Comparison of ENCODE assay signal across 8 cellular contexts in genomic region chr3:197599089-197599765, GRCh38. TPM values are rescaled to one million over a fixed set of nuclear protein-coding genes. Genes with fewer than 3 reads are reported as not detected.
DNase-seq lines count a peak whose midpoint lies in the region; ATAC-seq, FAIRE-seq and TF ChIP-seq lines count a peak whose summit lies in the region.

No MANE protein-coding gene starts in this region.

- H3K4me2 ChIP-seq in K562 (ENCODE audit: insufficient read depth, low read length), result 0 out of 2 replicates have a peak overlapping the region, but pooled peaks have one; percentile 43

- no peaks in the 10 kb centered on the region for H4K20me1 ChIP-seq in K562 (replicated peaks; ENCODE audit: control insufficient read depth, insufficient read depth, low read length)

- no peaks in the 10 kb centered on the region for H3K9me1 ChIP-seq in K562 (ENCODE audit: control insufficient read depth, insufficient read depth, low read length)

- H3K27ac ChIP-seq in K562 (ENCODE audit: extremely low read depth, low read depth, low read length) (no peak overlapping the region), iPS-18a (ENCODE audit: low read length) (no peak overlapping the region)

- 28% methylated on average over 22 of the region's 22 CpGs for WGBS in K562 (ENCODE audit: insufficient coverage, low coverage, missing lambda C conversion rate)

- intact Hi-C loops in K562 (cut with micrococcal nuclease), result loop anchor here (1.0 to 10.0 kb wide), 4 partner anchors 52 to 306 kb away; no protein-coding TSS in a partner anchor

- ATAC-seq in HG02610 (IDR thresholded peaks at IDR 0.05; ENCODE audit: unreplicated experiment) (peak; percentile 81), K562 (peak; percentile 99), HG02763 (IDR thresholded peaks at IDR 0.05; ENCODE audit: unreplicated experiment) (no peak)

- in situ Hi-C loops in K562 (cut with MboI), result loop anchor here (10.0 kb wide), 1 partner anchor 76 kb away; no protein-coding TSS in a partner anchor

- no TSS peak for BruUV-seq in K562 (replicated peaks; lab: Mats Ljungman, UMichigan)

- peak; percentile 83 for FAIRE-seq in K562 (lab: Jason Lieb, UNC)

- TF ChIP-seq RAD21 in K562 (CRISPR knock-in tag; conservative IDR thresholded peaks at IDR 0.05 in 1 of 2, IDR thresholded peaks at IDR 0.05 in 1 of 2), result peak; percentile 77 to 91

- H3K79me2 ChIP-seq in K562 (ENCODE audit: control insufficient read depth, insufficient read depth, low read length), result no peaks in the 10 kb centered on the region

- H3K9me3 ChIP-seq in K562 (replicated peaks; ENCODE audit: control insufficient read depth, insufficient read depth, low read depth, low read length), result no peaks in the 10 kb centered on the region
- H3K9me3 ChIP-seq in iPS-18a (ENCODE audit: control insufficient read depth, low read depth, low read length), result no peaks in the 10 kb centered on the region

- CTCF ChIA-PET in K562 (lab: Yijun Ruan, JAX; ENCODE audit: low intra/inter-chr PET ratio), result no interaction called here

- POLR2A ChIA-PET in K562 (lab: Yijun Ruan, JAX), result interaction anchor here (0.7 to 1.5 kb wide), 4 partner anchors 8 to 15 kb away, joined by 3 to 5 read pairs (median 4); no protein-coding TSS in a partner anchor

- H3K4me3 ChIP-seq in K562, result no peak overlapping the region
- peak overlapping the region; percentile 35 for H3K4me3 ChIP-seq in iPS-18a (ENCODE audit: low read length)

- H2AFZ ChIP-seq in K562 (ENCODE audit: low read depth, low read length), result peak overlapping the region; percentile 56

- peak; percentile 89 to 93 (median 93) for TF ChIP-seq CTCF in K562 (IDR thresholded peaks at IDR 0.05 in 2 of 3, conservative IDR thresholded peaks at IDR 0.05 in 1 of 3; ENCODE audit: insufficient read depth in 2 of 3, low read depth in 1 of 3, low read length in 3 of 3)

- DNase-seq in GM03348 (ENCODE audit: low spot score) (peak; percentile 92), SK-N-DZ (ENCODE audit: low spot score) (peak; percentile 88), K562 (ENCODE audit: extremely low read depth in 1 of 4, low spot score in 3 of 4) (peak; percentile 79 to 86 (median 83)), NCI-H526 treated with DMSO at 0.1 percent for 48 hours (lab: John Stamatoyannopoulos, UW) (no peak)
- peak; percentile 65 to 83 (median 67) for DNase-seq in stimulated activated CD4-positive, alpha-beta T cell treated with anti-CD3 and anti-CD28 coated beads, Interleukin-12 subunit alpha, Interleukin-12 subunit beta, amount 100 ng/mL, for 48 hours (ENCODE audit: low read depth in 2 of 3, low spot score in 1 of 3)

- H3K27me3 ChIP-seq in K562 (ENCODE audit: control insufficient read depth in 2 of 2, insufficient read depth in 2 of 2, low read length in 2 of 2) (no peaks in the 10 kb centered on the region), iPS-18a (ENCODE audit: control insufficient read depth, insufficient read depth, low read length) (no peaks in the 10 kb centered on the region)

- no peak for TF ChIP-seq POLR2A in K562 (conservative IDR thresholded peaks at IDR 0.05)

- TF ChIP-seq EP300 in K562 (IDR thresholded peaks at IDR 0.05; ENCODE audit: low read length), result no peak

- peaks cover 10 to 24% of the 10 kb centered on the region in 2 experiments; a peak in 4 of 5 replicates for H3K4me1 ChIP-seq in K562 (replicated peaks in 1 of 2; ENCODE audit: control insufficient read depth in 2 of 2, insufficient read depth in 2 of 2, low read length in 2 of 2)
- peaks cover 6% of the 10 kb centered on the region for H3K4me1 ChIP-seq in iPS-18a (ENCODE audit: control insufficient read depth, low read depth, low read length)

- peak overlapping the region in 1 of 2 experiments; percentile 15; a peak in 1 of 4 replicates for H3K9ac ChIP-seq in K562 (ENCODE audit: insufficient read depth in 1 of 2, low read depth in 2 of 2, low read length in 2 of 2)
- no peak overlapping the region for H3K9ac ChIP-seq in iPS-18a (ENCODE audit: low read length)

- H3K36me3 ChIP-seq in K562 (ENCODE audit: control insufficient read depth, insufficient read depth, low read length) (no peaks in the 10 kb centered on the region), iPS-18a (ENCODE audit: control insufficient read depth, low read depth, low read length) (no peaks in the 10 kb centered on the region)

TF ChIP-seq in K562, 482 proteins besides CTCF, POLR2A, EP300 and RAD21 (continues in another document):
- no peak for TF ChIP-seq POLR2B (IDR thresholded peaks at IDR 0.05; ENCODE audit: low read depth, partially characterized antibody)
- TF ChIP-seq RBM15 (IDR thresholded peaks at IDR 0.05; ENCODE audit: insufficient read depth, low read length), result no peak
- no peak for TF ChIP-seq POLR3A (IDR thresholded peaks at IDR 0.05; ENCODE audit: borderline replicate concordance, extremely low read depth, insufficient read depth, insufficient read length)
- TF ChIP-seq PATZ1 (CRISPR knock-in tag; IDR thresholded peaks at IDR 0.05; ENCODE audit: borderline replicate concordance), result no peak
- TF ChIP-seq ZSCAN32 (CRISPR knock-in tag; IDR thresholded peaks at IDR 0.05), result no peak
- no peak for TF ChIP-seq ZNF347 (CRISPR knock-in tag; IDR thresholded peaks at IDR 0.05; ENCODE audit: low read depth)
- TF ChIP-seq, protein P1, sequence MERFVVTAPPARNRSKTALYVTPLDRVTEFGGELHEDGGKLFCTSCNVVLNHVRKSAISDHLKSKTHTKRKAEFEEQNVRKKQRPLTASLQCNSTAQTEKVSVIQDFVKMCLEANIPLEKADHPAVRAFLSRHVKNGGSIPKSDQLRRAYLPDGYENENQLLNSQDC (CRISPR knock-in tag; IDR thresholded peaks at IDR 0.05), result no peak
- TF ChIP-seq, protein P2, sequence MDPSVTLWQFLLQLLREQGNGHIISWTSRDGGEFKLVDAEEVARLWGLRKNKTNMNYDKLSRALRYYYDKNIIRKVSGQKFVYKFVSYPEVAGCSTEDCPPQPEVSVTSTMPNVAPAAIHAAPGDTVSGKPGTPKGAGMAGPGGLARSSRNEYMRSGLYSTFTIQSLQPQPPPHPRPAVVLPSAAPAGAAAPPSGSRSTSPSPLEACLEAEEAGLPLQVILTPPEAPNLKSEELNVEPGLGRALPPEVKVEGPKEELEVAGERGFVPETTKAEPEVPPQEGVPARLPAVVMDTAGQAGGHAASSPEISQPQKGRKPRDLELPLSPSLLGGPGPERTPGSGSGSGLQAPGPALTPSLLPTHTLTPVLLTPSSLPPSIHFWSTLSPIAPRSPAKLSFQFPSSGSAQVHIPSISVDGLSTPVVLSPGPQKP (CRISPR knock-in tag; IDR thresholded peaks at IDR 0.05), result no peak
- TF ChIP-seq ZFP1 (CRISPR knock-in tag; IDR thresholded peaks at IDR 0.05), result peak; percentile 26; the same call in 1 of the 2 replicates
- no peak for TF ChIP-seq C11orf30 (IDR thresholded peaks at IDR 0.05; ENCODE audit: low read depth)
- TF ChIP-seq NR2F6 (CRISPR knock-in tag; IDR thresholded peaks at IDR 0.05), result no peak
- TF ChIP-seq NEUROD1 (IDR thresholded peaks at IDR 0.05; ENCODE audit: borderline replicate concordance, low read depth, low read length, partially characterized antibody), result no peak
- no peak for TF ChIP-seq PRPF4 (IDR thresholded peaks at IDR 0.05; ENCODE audit: insufficient read depth, low read depth, low read length, poor library complexity, severe bottlenecking)

RNA-seq across cellular contexts. Expression of gene BDH1, which starts 43.5 kb away (rescaled TPM):
- polyA plus RNA-seq in SK-N-DZ (2014; cell fraction: cytosol; rRNA removed), result 36.4 and 40.1 TPM in 2 replicates
- polyA plus RNA-seq in SK-N-DZ (2014; cell fraction: nucleus; rRNA removed), result 57.0 and 76.4 TPM in 2 replicates
- 0.60 and 1.0 TPM in 2 replicates for total RNA-seq in K562 (2011; cell fraction: chromatin; rRNA removed; ENCODE audit: low replicate concordance)
- 0.26 and 0.33 TPM in 2 replicates for total RNA-seq in K562 (2011; cell fraction: nucleolus; rRNA removed)
- total RNA-seq in K562 (2011; cell fraction: nucleoplasm; rRNA removed), result 0.44 and 1.4 TPM in 2 replicates
- total RNA-seq in K562 (2014; rRNA removed) (0.29 TPM in 1 of 2 replicates, not detected in the other), K562 (2014; rRNA removed; fragmentation: Illumina TruSeq; extraction: Trizol) (0.11 TPM in 1 of 2 replicates, not detected in the other), K562 (2015; rRNA removed; fragmentation: Illumina TruSeq; extraction: Trizol) (0.04 TPM in 1 of 2 replicates, not detected in the other), K562 (2021) (0.11 and 0.27 TPM in 2 replicates)
- polyA plus RNA-seq in K562 (2011; rRNA removed) (0.03 and 0.32 TPM in 2 replicates), K562 (2014; fragmentation: Illumina TruSeq; extraction: Trizol) (0.19 TPM in 1 of 2 replicates, not detected in the other), K562 (2014; fragmentation: Nextera tagmentation; extraction: Ambion mirVana) (under 1 TPM; 0.13 to 0.89 TPM), K562 (2014; rRNA removed) (0.07 and 0.69 TPM in 2 replicates)
- polyA plus RNA-seq in K562 (2011; cell fraction: cytosol; rRNA removed), result 0.06 and 0.22 TPM in 2 replicates
- polyA plus RNA-seq in K562 (2011; cell fraction: nucleus; rRNA removed), result 0.38 and 0.94 TPM in 2 replicates
- polyA plus RNA-seq in K562 (2012), result 0.36 and 0.76 TPM in 2 replicates
- polyA minus RNA-seq in K562 (2011; rRNA and poly(A)+ RNA removed), result 0.21 TPM in 1 of 2 replicates, not detected in the other
- polyA minus RNA-seq in K562 (2011; cell fraction: cytosol; rRNA and poly(A)+ RNA removed), result not detected in 2 replicates
- polyA minus RNA-seq in K562 (2011; cell fraction: nucleus; rRNA and poly(A)+ RNA removed), result 0.11 and 0.13 TPM in 2 replicates
